Comparison of ENCODE assay signal across 1 cellular context in the genomic region with DNA sequence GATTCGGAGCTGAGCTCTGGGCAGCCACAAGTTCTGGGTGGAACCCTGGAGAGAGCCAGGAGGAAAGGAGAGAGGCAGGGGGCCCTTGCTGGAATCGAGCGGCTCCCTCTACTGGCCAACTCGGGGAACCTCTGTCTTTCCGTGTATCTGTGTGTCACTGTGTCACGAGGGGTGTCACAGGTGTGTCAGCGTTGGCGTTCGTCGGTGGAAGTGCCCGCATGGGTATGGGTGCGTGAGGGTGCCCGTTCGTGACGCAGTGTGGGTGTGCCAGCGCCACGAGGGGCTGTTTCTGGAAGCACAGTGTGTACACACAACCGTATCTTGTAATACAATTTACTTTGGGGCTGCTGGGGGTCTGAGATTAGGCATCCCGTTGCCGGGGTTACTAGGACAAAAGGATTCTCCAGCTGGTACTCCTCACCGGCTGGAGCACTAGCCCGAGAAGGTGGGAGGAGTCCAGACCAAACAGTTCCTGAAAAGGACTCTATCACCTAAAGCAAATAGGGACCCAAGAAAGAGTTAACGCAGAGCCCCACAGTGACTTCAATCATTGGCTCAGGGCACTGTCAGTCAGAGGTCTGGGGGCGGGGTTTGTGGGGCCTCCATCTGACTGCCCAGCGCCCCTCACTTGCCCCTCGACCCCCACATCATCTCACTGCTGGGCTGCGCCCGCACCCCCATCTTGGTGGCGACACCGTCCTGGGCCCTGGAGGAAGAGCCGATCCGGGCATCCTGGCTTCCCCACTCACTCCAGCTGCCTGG.
TF ChIP-seq lines count a peak whose summit lies in the region.

No MANE protein-coding gene starts in this region.

TF ChIP-seq in HepG2, 621 proteins besides CTCF, POLR2A, EP300 and RAD21 (continued from another document and continues in another):
- TF ChIP-seq, protein P1, sequence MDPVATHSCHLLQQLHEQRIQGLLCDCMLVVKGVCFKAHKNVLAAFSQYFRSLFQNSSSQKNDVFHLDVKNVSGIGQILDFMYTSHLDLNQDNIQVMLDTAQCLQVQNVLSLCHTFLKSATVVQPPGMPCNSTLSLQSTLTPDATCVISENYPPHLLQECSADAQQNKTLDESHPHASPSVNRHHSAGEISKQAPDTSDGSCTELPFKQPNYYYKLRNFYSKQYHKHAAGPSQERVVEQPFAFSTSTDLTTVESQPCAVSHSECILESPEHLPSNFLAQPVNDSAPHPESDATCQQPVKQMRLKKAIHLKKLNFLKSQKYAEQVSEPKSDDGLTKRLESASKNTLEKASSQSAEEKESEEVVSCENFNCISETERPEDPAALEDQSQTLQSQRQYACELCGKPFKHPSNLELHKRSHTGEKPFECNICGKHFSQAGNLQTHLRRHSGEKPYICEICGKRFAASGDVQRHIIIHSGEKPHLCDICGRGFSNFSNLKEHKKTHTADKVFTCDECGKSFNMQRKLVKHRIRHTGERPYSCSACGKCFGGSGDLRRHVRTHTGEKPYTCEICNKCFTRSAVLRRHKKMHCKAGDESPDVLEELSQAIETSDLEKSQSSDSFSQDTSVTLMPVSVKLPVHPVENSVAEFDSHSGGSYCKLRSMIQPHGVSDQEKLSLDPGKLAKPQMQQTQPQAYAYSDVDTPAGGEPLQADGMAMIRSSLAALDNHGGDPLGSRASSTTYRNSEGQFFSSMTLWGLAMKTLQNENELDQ (CRISPR knock-in tag; IDR thresholded peaks at IDR 0.05; ENCODE audit: borderline replicate concordance), result no peak
- TF ChIP-seq MAZ (IDR thresholded peaks at IDR 0.05; ENCODE audit: borderline replicate concordance, low read depth, low read length), result peak; percentile 83; the same call in 1 of the 2 replicates
- peak; percentile 39; the same call in 1 of the 2 replicates for TF ChIP-seq MAZ (CRISPR knock-in tag; IDR thresholded peaks at IDR 0.05; ENCODE audit: low read depth)
- TF ChIP-seq ZNF777 (CRISPR knock-in tag; IDR thresholded peaks at IDR 0.05), result no peak
- TF ChIP-seq ZNF501 (CRISPR knock-in tag; IDR thresholded peaks at IDR 0.05), result peak; percentile 61; the same call in 1 of the 2 replicates
- TF ChIP-seq ZNF619 (CRISPR knock-in tag; IDR thresholded peaks at IDR 0.05), result no peak; the same call in 1 of the 2 replicates
- no peak for TF ChIP-seq RORA (CRISPR knock-in tag; IDR thresholded peaks at IDR 0.05)
- TF ChIP-seq FOXC1 (CRISPR knock-in tag; IDR thresholded peaks at IDR 0.05; ENCODE audit: borderline replicate concordance), result no peak
- peak; percentile 25; the same call in 1 of the 2 replicates for TF ChIP-seq HDAC2 (CRISPR knock-in tag; IDR thresholded peaks at IDR 0.05)
- TF ChIP-seq, protein P2, sequence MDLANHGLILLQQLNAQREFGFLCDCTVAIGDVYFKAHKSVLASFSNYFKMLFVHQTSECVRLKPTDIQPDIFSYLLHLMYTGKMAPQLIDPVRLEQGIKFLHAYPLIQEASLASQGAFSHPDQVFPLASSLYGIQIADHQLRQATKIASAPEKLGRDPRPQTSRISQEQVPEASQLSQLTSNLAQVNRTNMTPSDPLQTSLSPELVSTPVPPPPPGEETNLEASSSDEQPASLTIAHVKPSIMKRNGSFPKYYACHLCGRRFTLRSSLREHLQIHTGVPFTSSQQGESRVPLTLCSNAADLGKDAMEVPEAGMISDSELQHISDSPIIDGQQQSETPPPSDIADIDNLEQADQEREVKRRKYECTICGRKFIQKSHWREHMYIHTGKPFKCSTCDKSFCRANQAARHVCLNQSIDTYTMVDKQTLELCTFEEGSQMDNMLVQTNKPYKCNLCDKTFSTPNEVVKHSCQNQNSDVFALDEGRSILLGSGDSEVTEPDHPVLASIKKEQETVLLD (CRISPR knock-in tag; IDR thresholded peaks at IDR 0.05; ENCODE audit: low read depth), result no peak
- TF ChIP-seq ZSCAN29 (CRISPR knock-in tag; conservative IDR thresholded peaks at IDR 0.05), result no peak
- no peak for TF ChIP-seq KDM5A (IDR thresholded peaks at IDR 0.05; ENCODE audit: borderline replicate concordance, low read length)
- no peak for TF ChIP-seq NFIC (IDR thresholded peaks at IDR 0.05; ENCODE audit: low read length)
- TF ChIP-seq ZBTB3 (CRISPR knock-in tag; IDR thresholded peaks at IDR 0.05; ENCODE audit: borderline replicate concordance, low read depth), result no peak
- TF ChIP-seq REXO4 (CRISPR knock-in tag; IDR thresholded peaks at IDR 0.05; ENCODE audit: borderline replicate concordance), result no peak
- 0 out of 2 replicates have a peak, but pooled peaks have one; percentile 56 for TF ChIP-seq ZNF543 (CRISPR knock-in tag; IDR thresholded peaks at IDR 0.05)
- TF ChIP-seq, protein P3, sequence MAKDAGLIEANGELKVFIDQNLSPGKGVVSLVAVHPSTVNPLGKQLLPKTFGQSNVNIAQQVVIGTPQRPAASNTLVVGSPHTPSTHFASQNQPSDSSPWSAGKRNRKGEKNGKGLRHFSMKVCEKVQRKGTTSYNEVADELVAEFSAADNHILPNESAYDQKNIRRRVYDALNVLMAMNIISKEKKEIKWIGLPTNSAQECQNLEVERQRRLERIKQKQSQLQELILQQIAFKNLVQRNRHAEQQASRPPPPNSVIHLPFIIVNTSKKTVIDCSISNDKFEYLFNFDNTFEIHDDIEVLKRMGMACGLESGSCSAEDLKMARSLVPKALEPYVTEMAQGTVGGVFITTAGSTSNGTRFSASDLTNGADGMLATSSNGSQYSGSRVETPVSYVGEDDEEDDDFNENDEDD (CRISPR knock-in tag; IDR thresholded peaks at IDR 0.05; ENCODE audit: borderline replicate concordance), result no peak
- TF ChIP-seq, protein P4, sequence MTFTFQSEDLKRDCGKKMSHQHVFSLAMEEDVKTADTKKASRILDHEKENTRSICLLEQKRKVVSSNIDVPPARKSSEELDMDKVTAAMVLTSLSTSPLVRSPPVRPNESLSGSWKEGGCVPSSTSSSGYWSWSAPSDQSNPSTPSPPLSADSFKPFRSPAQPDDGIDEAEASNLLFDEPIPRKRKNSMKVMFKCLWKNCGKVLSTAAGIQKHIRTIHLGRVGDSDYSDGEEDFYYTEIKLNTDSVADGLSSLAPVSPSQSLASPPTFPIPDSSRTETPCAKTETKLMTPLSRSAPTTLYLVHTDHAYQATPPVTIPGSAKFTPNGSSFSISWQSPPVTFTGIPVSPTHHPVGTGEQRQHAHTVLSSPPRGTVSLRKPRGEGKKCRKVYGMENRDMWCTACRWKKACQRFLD (CRISPR knock-in tag; IDR thresholded peaks at IDR 0.05; ENCODE audit: borderline replicate concordance), result no peak
- TF ChIP-seq KMT2A (CRISPR knock-in tag; IDR thresholded peaks at IDR 0.05), result 0 out of 2 replicates have a peak, but pooled peaks have one; percentile 23
- no peak for TF ChIP-seq SOX6 (IDR thresholded peaks at IDR 0.05)
- no peak for TF ChIP-seq SOX6 (CRISPR knock-in tag; IDR thresholded peaks at IDR 0.05)
- TF ChIP-seq ZNF264 (CRISPR knock-in tag; IDR thresholded peaks at IDR 0.05), result no peak
- no peak for TF ChIP-seq SOX5 (CRISPR knock-in tag; IDR thresholded peaks at IDR 0.05; ENCODE audit: borderline replicate concordance)
- no peak for TF ChIP-seq ZNF24 (IDR thresholded peaks at IDR 0.05)
- TF ChIP-seq SIN3B (IDR thresholded peaks at IDR 0.05; ENCODE audit: low read length), result 0 out of 2 replicates have a peak, but pooled peaks have one; percentile 42
- no peak for TF ChIP-seq MBNL3 (CRISPR knock-in tag; conservative IDR thresholded peaks at IDR 0.05)
- no peak for TF ChIP-seq NBN (conservative IDR thresholded peaks at IDR 0.05)
- TF ChIP-seq MAFG (CRISPR knock-in tag; IDR thresholded peaks at IDR 0.05), result no peak
- no peak for TF ChIP-seq ZNF781 (CRISPR knock-in tag; IDR thresholded peaks at IDR 0.05; ENCODE audit: borderline replicate concordance, not compliant biosample characterization)
- TF ChIP-seq U2AF1 (optimal IDR thresholded peaks at IDR 0.05; ENCODE audit: low read depth, low read length), result no peak
- TF ChIP-seq HNRNPLL (IDR thresholded peaks at IDR 0.05; ENCODE audit: low read depth, low read length, poor library complexity, severe bottlenecking), result no peak
- no peak for TF ChIP-seq FOXJ3 (CRISPR knock-in tag; IDR thresholded peaks at IDR 0.05; ENCODE audit: borderline replicate concordance)
- no peak for TF ChIP-seq ZNF780A (CRISPR knock-in tag; IDR thresholded peaks at IDR 0.05)
- peak; percentile 75; the same call in 1 of the 2 replicates for TF ChIP-seq NFATC3 (CRISPR knock-in tag; IDR thresholded peaks at IDR 0.05)
- TF ChIP-seq HDAC6 (IDR thresholded peaks at IDR 0.05; ENCODE audit: low read depth, low read length), result no peak
- no peak for TF ChIP-seq ZNF850 (CRISPR knock-in tag; conservative IDR thresholded peaks at IDR 0.05)
- no peak for TF ChIP-seq FIP1L1 (IDR thresholded peaks at IDR 0.05; ENCODE audit: borderline replicate concordance, insufficient read depth, low read depth, low read length)
- TF ChIP-seq ZNF337 (CRISPR knock-in tag; IDR thresholded peaks at IDR 0.05; ENCODE audit: borderline replicate concordance, low read depth), result no peak
- TF ChIP-seq REPIN1 (CRISPR knock-in tag; IDR thresholded peaks at IDR 0.05; ENCODE audit: borderline replicate concordance, low read depth), result no peak
- no peak for TF ChIP-seq ZNF644 (CRISPR knock-in tag; IDR thresholded peaks at IDR 0.05; ENCODE audit: low read depth)
- TF ChIP-seq NCOR1 (IDR thresholded peaks at IDR 0.05; ENCODE audit: borderline replicate concordance, low read length), result no peak
- no peak for TF ChIP-seq MTF2 (CRISPR knock-in tag; IDR thresholded peaks at IDR 0.05; ENCODE audit: borderline replicate concordance)
- 0 out of 2 replicates have a peak, but pooled peaks have one; percentile 20 for TF ChIP-seq RXRA (CRISPR knock-in tag; IDR thresholded peaks at IDR 0.05)
- TF ChIP-seq ZNF263 (CRISPR knock-in tag; IDR thresholded peaks at IDR 0.05), result peak; percentile 93
- peak; percentile 85 for TF ChIP-seq STAG1 (CRISPR knock-in tag; IDR thresholded peaks at IDR 0.05)
- TF ChIP-seq SMAD3 (CRISPR knock-in tag; IDR thresholded peaks at IDR 0.05), result no peak
- TF ChIP-seq, protein P5, sequence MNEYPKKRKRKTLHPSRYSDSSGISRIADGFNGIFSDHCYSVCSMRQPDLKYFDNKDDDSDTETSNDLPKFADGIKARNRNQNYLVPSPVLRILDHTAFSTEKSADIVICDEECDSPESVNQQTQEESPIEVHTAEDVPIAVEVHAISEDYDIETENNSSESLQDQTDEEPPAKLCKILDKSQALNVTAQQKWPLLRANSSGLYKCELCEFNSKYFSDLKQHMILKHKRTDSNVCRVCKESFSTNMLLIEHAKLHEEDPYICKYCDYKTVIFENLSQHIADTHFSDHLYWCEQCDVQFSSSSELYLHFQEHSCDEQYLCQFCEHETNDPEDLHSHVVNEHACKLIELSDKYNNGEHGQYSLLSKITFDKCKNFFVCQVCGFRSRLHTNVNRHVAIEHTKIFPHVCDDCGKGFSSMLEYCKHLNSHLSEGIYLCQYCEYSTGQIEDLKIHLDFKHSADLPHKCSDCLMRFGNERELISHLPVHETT (CRISPR knock-in tag; conservative IDR thresholded peaks at IDR 0.05), result no peak
- TF ChIP-seq NKX3-1 (CRISPR knock-in tag; IDR thresholded peaks at IDR 0.05), result no peak
- TF ChIP-seq, protein P6, sequence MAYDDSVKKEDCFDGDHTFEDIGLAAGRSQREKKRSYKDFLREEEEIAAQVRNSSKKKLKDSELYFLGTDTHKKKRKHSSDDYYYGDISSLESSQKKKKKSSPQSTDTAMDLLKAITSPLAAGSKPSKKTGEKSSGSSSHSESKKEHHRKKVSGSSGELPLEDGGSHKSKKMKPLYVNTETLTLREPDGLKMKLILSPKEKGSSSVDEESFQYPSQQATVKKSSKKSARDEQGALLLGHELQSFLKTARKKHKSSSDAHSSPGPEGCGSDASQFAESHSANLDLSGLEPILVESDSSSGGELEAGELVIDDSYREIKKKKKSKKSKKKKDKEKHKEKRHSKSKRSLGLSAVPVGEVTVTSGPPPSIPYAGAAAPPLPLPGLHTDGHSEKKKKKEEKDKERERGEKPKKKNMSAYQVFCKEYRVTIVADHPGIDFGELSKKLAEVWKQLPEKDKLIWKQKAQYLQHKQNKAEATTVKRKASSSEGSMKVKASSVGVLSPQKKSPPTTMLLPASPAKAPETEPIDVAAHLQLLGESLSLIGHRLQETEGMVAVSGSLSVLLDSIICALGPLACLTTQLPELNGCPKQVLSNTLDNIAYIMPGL (CRISPR knock-in tag; IDR thresholded peaks at IDR 0.05; ENCODE audit: borderline replicate concordance in 1 of 2, low read depth in 1 of 2), result peak; percentile 65 to 83; a peak in 2 of 4 replicates
- TF ChIP-seq YEATS2 (CRISPR knock-in tag; IDR thresholded peaks at IDR 0.05; ENCODE audit: borderline replicate concordance), result no peak
- peak; percentile 28; the same call in 1 of the 2 replicates for TF ChIP-seq GATAD2A (CRISPR knock-in tag; IDR thresholded peaks at IDR 0.05)
- TF ChIP-seq, protein P7, sequence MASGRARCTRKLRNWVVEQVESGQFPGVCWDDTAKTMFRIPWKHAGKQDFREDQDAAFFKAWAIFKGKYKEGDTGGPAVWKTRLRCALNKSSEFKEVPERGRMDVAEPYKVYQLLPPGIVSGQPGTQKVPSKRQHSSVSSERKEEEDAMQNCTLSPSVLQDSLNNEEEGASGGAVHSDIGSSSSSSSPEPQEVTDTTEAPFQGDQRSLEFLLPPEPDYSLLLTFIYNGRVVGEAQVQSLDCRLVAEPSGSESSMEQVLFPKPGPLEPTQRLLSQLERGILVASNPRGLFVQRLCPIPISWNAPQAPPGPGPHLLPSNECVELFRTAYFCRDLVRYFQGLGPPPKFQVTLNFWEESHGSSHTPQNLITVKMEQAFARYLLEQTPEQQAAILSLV (CRISPR knock-in tag; IDR thresholded peaks at IDR 0.05; ENCODE audit: borderline replicate concordance), result no peak
- TF ChIP-seq ZMAT3 (CRISPR knock-in tag; conservative IDR thresholded peaks at IDR 0.05), result no peak
- TF ChIP-seq ZNF207 (IDR thresholded peaks at IDR 0.05; ENCODE audit: borderline replicate concordance), result no peak
- no peak for TF ChIP-seq EHMT2 (IDR thresholded peaks at IDR 0.05; ENCODE audit: borderline replicate concordance, low read depth, low read length)
- no peak for TF ChIP-seq ETV5 (CRISPR knock-in tag; IDR thresholded peaks at IDR 0.05; ENCODE audit: borderline replicate concordance)
- TF ChIP-seq, protein P8, sequence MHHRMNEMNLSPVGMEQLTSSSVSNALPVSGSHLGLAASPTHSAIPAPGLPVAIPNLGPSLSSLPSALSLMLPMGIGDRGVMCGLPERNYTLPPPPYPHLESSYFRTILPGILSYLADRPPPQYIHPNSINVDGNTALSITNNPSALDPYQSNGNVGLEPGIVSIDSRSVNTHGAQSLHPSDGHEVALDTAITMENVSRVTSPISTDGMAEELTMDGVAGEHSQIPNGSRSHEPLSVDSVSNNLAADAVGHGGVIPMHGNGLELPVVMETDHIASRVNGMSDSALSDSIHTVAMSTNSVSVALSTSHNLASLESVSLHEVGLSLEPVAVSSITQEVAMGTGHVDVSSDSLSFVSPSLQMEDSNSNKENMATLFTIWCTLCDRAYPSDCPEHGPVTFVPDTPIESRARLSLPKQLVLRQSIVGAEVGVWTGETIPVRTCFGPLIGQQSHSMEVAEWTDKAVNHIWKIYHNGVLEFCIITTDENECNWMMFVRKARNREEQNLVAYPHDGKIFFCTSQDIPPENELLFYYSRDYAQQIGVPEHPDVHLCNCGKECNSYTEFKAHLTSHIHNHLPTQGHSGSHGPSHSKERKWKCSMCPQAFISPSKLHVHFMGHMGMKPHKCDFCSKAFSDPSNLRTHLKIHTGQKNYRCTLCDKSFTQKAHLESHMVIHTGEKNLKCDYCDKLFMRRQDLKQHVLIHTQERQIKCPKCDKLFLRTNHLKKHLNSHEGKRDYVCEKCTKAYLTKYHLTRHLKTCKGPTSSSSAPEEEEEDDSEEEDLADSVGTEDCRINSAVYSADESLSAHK (CRISPR knock-in tag; IDR thresholded peaks at IDR 0.05; ENCODE audit: borderline replicate concordance), result no peak
- no peak for TF ChIP-seq ZNF121 (CRISPR knock-in tag; IDR thresholded peaks at IDR 0.05)
- TF ChIP-seq TGIF2 (CRISPR knock-in tag; IDR thresholded peaks at IDR 0.05), result no peak
